Comparison of ENCODE assay signal across 8 cellular contexts in the genomic region with DNA sequence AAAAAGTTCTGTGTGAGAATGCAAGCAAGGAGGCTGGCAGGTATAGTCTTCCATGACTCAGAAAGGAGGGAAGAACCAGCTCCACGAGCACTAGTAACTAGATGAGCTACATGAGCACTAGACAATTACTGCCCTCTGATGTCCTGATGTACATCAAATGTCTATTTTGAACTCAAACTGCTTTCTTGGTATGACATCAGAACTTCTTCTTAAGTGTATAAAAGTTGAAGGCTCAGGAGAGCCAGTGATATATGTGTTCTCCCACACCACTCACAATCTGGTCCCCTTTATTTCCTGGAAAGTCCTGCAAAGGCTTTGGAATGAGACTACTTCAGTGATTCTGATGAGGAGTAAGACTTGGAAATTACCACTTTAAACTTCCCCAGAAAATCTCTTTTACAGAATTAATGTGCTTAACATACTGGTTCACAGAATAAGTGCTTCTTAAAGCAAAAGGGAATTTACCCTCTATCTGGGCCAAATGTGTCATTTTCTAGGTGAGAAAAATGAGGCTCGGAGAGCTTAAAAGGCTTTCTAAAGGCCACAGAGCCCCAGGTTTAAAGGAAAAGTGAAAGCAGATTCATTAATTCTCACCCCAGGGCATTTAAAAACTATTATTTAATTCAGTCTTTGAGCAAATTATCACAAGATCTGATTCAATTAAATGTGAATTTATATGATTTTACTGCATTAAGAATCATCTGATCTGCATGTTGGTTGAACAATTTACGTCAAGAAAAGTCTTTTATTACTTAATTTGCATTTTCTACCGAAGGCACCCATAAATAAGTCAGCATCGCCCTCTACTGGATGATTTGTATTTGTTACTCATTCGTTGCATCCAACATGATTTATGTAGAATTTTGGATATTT.
A peak's percentile ranks its signal among the peaks of the same experiment; 100 is the strongest.
DNase-seq lines count a peak whose midpoint lies in the region; ATAC-seq and TF ChIP-seq lines count a peak whose summit lies in the region.

No MANE protein-coding gene starts in this region.

- no peaks in the 10 kb centered on the region for H3K27me3 ChIP-seq in WERI-Rb-1 (ENCODE audit: insufficient read depth, low read depth, severe bottlenecking)

- peak overlapping the region; percentile 36 for H3K4me3 ChIP-seq in AG10803 (ENCODE audit: low read length)
- peak overlapping the region; percentile 34 for H3K4me3 ChIP-seq in WERI-Rb-1 (ENCODE audit: low read depth, low read length)

- DNase-seq in AG10803 (ENCODE audit: low read depth) (peak; percentile 71), GM13976 (ENCODE audit: low spot score) (no peak), NCI-H2171 treated with DMSO at 0.1 percent for 48 hours (lab: John Stamatoyannopoulos, UW) (peak; percentile 79), WERI-Rb-1 (no peak), fibroblast of the conjunctiva (ENCODE audit: low read depth) (peak; percentile 75), non-pigmented ciliary epithelial cell (ENCODE audit: low read depth) (peak; percentile 46), islet precursor cell (no peak)

- no peak overlapping the region for H3K27ac ChIP-seq in WERI-Rb-1

- ATAC-seq in HG03045 (IDR thresholded peaks at IDR 0.05; ENCODE audit: unreplicated experiment): peak; percentile 48

- no peaks in the 10 kb centered on the region for H3K9me3 ChIP-seq in WERI-Rb-1 (ENCODE audit: severe bottlenecking)

- H3K36me3 ChIP-seq in WERI-Rb-1: no peaks in the 10 kb centered on the region

- TF ChIP-seq CTCF in AG10803 (conservative IDR thresholded peaks at IDR 0.05; ENCODE audit: low read length) (peak; percentile 67), GM13976 (IDR thresholded peaks at IDR 0.05; ENCODE audit: borderline replicate concordance, control extremely low read depth, extremely low read depth, insufficient read depth, missing control alignments) (peak; percentile 8), WERI-Rb-1 (IDR thresholded peaks at IDR 0.05; ENCODE audit: low read depth, low read length) (0 out of 2 replicates have a peak, but pooled peaks have one; percentile 15)

- in situ Hi-C loops in GM13976 (cut with MboI; ENCODE audit: low sequenced_read_pairs, unreplicated experiment): loop anchor here (10.0 to 25.0 kb wide), 3 partner anchors 119 to 547 kb away; no protein-coding TSS in a partner anchor

Comparison
In these comparisons a context has a peak if more than half of its experiments do, and no peak if none do; other contexts are left out.
1. DNase-seq: peak in AG10803 (single experiment), NCI-H2171 treated with DMSO at 0.1 percent for 48 hours (single experiment), fibroblast of the conjunctiva (single experiment) and non-pigmented ciliary epithelial cell (single experiment); none in GM13976 (single experiment), WERI-Rb-1 (single experiment) and islet precursor cell (single experiment).
2. CTCF ChIP-seq: peak in every context shown above with its lines; median percentile 67 in AG10803; 15 in WERI-Rb-1; 8 in GM13976.